1 cellular context compared by ENCODE assay signal in genomic region chr11:126188332-126189108, GRCh38.
A peak's percentile ranks its signal among the peaks of the same experiment; 100 is the strongest.
TF ChIP-seq lines count a peak whose summit lies in the region.

No MANE protein-coding gene starts in this region.

TF ChIP-seq in GM12878, 131 proteins besides CTCF, POLR2A, EP300 and RAD21 (continued from another document and continues in another):
- TF ChIP-seq HDAC2 (IDR thresholded peaks at IDR 0.05), result no peak
- TF ChIP-seq SMAD1 (IDR thresholded peaks at IDR 0.05; ENCODE audit: low read depth, partially characterized antibody), result no peak
- TF ChIP-seq BACH1 (IDR thresholded peaks at IDR 0.05; ENCODE audit: borderline replicate concordance), result no peak
- no peak for TF ChIP-seq RAD51 (IDR thresholded peaks at IDR 0.05)
- no peak for TF ChIP-seq MEF2A (IDR thresholded peaks at IDR 0.05; ENCODE audit: insufficient read depth, low read depth, low read length)
- no peak for TF ChIP-seq IRF5 (IDR thresholded peaks at IDR 0.05; ENCODE audit: borderline replicate concordance)
- peak in 1 of 2 experiments; percentile 58; a peak in 3 of 4 replicates for TF ChIP-seq IKZF2 (IDR thresholded peaks at IDR 0.05)
- TF ChIP-seq RCOR1 (conservative IDR thresholded peaks at IDR 0.05; ENCODE audit: low read depth, low read length), result no peak
- no peak for TF ChIP-seq BCL3 (IDR thresholded peaks at IDR 0.05; ENCODE audit: borderline replicate concordance, insufficient read depth, low read depth, low read length, poor library complexity, severe bottlenecking)
- 0 out of 2 replicates have a peak, but pooled peaks have one; percentile 47 for TF ChIP-seq MTA2 (IDR thresholded peaks at IDR 0.05; ENCODE audit: low read depth)
- peak; percentile 78 for TF ChIP-seq BCL11A (IDR thresholded peaks at IDR 0.05; ENCODE audit: low read depth, low read length)
- no peak for TF ChIP-seq ZBED1 (IDR thresholded peaks at IDR 0.05; ENCODE audit: borderline replicate concordance)
- TF ChIP-seq CHD2 (IDR thresholded peaks at IDR 0.05; ENCODE audit: borderline replicate concordance, low read depth, low read length), result peak; percentile 50; the same call in 1 of the 2 replicates
- TF ChIP-seq REST (IDR thresholded peaks at IDR 0.05; ENCODE audit: low read depth, low read length), result no peak
- no peak for TF ChIP-seq ZNF384 (IDR thresholded peaks at IDR 0.05; ENCODE audit: borderline replicate concordance, low read depth, low read length)
- TF ChIP-seq STAT1 (conservative IDR thresholded peaks at IDR 0.05), result no peak
- no peak for TF ChIP-seq ZSCAN29 (IDR thresholded peaks at IDR 0.05)
- TF ChIP-seq TCF3 (IDR thresholded peaks at IDR 0.05; ENCODE audit: borderline replicate concordance, insufficient read depth, low read depth, low read length), result peak; percentile 89
- peak; percentile 98 for TF ChIP-seq TCF12 (IDR thresholded peaks at IDR 0.05; ENCODE audit: low read depth, low read length)
- no peak for TF ChIP-seq BMI1 (IDR thresholded peaks at IDR 0.05; ENCODE audit: borderline replicate concordance)
- TF ChIP-seq SPI1 (IDR thresholded peaks at IDR 0.05; ENCODE audit: borderline replicate concordance, insufficient read depth, low read depth, low read length), result peak; percentile 93
- no peak for TF ChIP-seq ZBTB11 (CRISPR knock-in tag; IDR thresholded peaks at IDR 0.05)
- TF ChIP-seq ATF2 (IDR thresholded peaks at IDR 0.05; ENCODE audit: low read length), result peak; percentile 79
- TF ChIP-seq GABPA (IDR thresholded peaks at IDR 0.05; ENCODE audit: low read depth), result no peak
- TF ChIP-seq ZBTB4 (CRISPR knock-in tag; IDR thresholded peaks at IDR 0.05), result no peak
- peak; percentile 21; the same call in 1 of the 2 replicates for TF ChIP-seq GATAD2B (conservative IDR thresholded peaks at IDR 0.05; ENCODE audit: low read depth)
- no peak for TF ChIP-seq CEBPB (IDR thresholded peaks at IDR 0.05; ENCODE audit: borderline replicate concordance in 1 of 2, low read depth in 2 of 2, low read length in 2 of 2)
- peak; percentile 81 for TF ChIP-seq IKZF1 (conservative IDR thresholded peaks at IDR 0.05)
- TF ChIP-seq NR2F1 (conservative IDR thresholded peaks at IDR 0.05), result 0 out of 2 replicates have a peak, but pooled peaks have one; percentile 9
- no peak for TF ChIP-seq SREBF2 (IDR thresholded peaks at IDR 0.05; ENCODE audit: low read length)
- TF ChIP-seq POU2F2 (IDR thresholded peaks at IDR 0.05; ENCODE audit: borderline replicate concordance, low read depth, low read length), result peak; percentile 39; the same call in 1 of the 3 replicates
- TF ChIP-seq TBL1XR1 (IDR thresholded peaks at IDR 0.05; ENCODE audit: low read depth, low read length), result 0 out of 2 replicates have a peak, but pooled peaks have one; percentile 24
- no peak for TF ChIP-seq SP1 (IDR thresholded peaks at IDR 0.05; ENCODE audit: low read depth, low read length)
- peak; percentile 65; the same call in 1 of the 2 replicates for TF ChIP-seq NFIC (IDR thresholded peaks at IDR 0.05; ENCODE audit: low read depth, low read length)
- TF ChIP-seq RB1 (IDR thresholded peaks at IDR 0.05; ENCODE audit: borderline replicate concordance), result no peak
- peak; percentile 62 for TF ChIP-seq FOXM1 (IDR thresholded peaks at IDR 0.05; ENCODE audit: low read depth, low read length)
- TF ChIP-seq CBX5 (IDR thresholded peaks at IDR 0.05; ENCODE audit: low read depth), result peak; percentile 37; the same call in 1 of the 2 replicates
- peak; percentile 84 to 91 for TF ChIP-seq BHLHE40 (IDR thresholded peaks at IDR 0.05; ENCODE audit: borderline replicate concordance in 1 of 2, low read depth in 2 of 2, low read length in 1 of 2)
- TF ChIP-seq KLF5 (IDR thresholded peaks at IDR 0.05; ENCODE audit: partially characterized antibody), result no peak
- TF ChIP-seq ZBTB40 (IDR thresholded peaks at IDR 0.05; ENCODE audit: borderline replicate concordance), result no peak
